8 cellular contexts compared by ENCODE assay signal in the genomic region with DNA sequence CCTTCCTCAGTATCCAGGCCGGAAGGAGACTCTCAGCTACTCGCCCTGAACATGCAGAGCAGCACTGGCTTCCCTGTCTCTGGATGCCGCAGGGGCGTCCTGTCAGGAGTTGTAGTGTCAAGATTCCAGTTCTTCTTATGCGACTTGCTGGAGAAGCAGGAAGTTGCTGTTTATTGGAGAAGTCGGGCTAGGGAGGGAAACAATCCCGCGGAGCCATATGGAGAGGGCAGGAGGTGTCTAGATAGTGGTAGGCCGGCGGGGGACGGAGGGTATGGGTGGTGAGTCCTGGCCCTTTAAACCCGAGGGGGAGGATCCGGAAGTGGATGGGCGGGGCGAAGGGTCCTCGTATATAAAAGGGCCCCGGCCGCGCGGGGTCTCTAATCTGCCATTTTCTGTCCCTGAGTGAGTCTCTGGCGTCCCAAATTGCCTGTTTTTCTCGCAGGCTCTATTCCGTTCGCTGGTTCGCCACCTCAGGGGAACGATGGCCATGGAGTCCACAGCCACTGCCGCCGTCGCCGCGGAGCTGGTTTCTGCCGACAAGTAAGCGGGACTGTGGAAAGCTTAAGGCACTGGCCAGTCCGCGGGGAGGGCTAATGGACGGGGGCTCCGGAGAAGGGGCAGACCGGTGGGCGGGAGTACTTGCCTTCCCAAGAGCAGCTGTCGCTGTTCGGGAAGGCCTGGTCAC. TPM values are rescaled to one million over a fixed set of nuclear protein-coding genes. Genes with fewer than 3 reads are reported as not detected.
A peak's percentile ranks its signal among the peaks of the same experiment; 100 is the strongest.
DNase-seq lines count a peak whose midpoint lies in the region; ATAC-seq, FAIRE-seq and TF ChIP-seq lines count a peak whose summit lies in the region.

A gene with protein sequence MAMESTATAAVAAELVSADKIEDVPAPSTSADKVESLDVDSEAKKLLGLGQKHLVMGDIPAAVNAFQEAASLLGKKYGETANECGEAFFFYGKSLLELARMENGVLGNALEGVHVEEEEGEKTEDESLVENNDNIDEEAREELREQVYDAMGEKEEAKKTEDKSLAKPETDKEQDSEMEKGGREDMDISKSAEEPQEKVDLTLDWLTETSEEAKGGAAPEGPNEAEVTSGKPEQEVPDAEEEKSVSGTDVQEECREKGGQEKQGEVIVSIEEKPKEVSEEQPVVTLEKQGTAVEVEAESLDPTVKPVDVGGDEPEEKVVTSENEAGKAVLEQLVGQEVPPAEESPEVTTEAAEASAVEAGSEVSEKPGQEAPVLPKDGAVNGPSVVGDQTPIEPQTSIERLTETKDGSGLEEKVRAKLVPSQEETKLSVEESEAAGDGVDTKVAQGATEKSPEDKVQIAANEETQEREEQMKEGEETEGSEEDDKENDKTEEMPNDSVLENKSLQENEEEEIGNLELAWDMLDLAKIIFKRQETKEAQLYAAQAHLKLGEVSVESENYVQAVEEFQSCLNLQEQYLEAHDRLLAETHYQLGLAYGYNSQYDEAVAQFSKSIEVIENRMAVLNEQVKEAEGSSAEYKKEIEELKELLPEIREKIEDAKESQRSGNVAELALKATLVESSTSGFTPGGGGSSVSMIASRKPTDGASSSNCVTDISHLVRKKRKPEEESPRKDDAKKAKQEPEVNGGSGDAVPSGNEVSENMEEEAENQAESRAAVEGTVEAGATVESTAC (plus strand): TSS at position 376 of the 685 bp plus-strand sequence. CDS start 106 bp downstream, at position 482.

- TF ChIP-seq CTCF in GM12865 (IDR thresholded peaks at IDR 0.05; ENCODE audit: insufficient read depth, low read depth, low read length, missing control alignments) (no peak), pancreas (IDR thresholded peaks at IDR 0.05) (no peak)

- H3K4me1 Mint-ChIP-seq in activated naive CD8-positive, alpha-beta T cell (ENCODE audit: low read depth), result peaks cover 25% of the 10 kb centered on the region

- H3K36me3 Mint-ChIP-seq in activated naive CD8-positive, alpha-beta T cell, result no peaks in the 10 kb centered on the region

- no peaks in the 10 kb centered on the region for H3K9me3 Mint-ChIP-seq in activated naive CD8-positive, alpha-beta T cell (ENCODE audit: low read depth)

- intact Hi-C loops in head of caudate nucleus (cut with DNase I) (loop anchor here (5.0 kb wide), 1 partner anchor 103 kb away; a partner anchor contains a TSS), pancreas (cut with DNase I) (no loop called here)

- FAIRE-seq in pancreas (lab: Jason Lieb, UNC), result no peak

- peak; percentile 90 for DNase-seq in GM12865 (ENCODE audit: low read depth)
- peak; percentile 75 for DNase-seq in NCI-H1105 (lab: John Stamatoyannopoulos, UW)
- DNase-seq in SKM-1 treated with dmso at 0.1 percent for 144 hours (lab: John Stamatoyannopoulos, UW; ENCODE audit: unreplicated experiment), result peak; percentile 57
- DNase-seq in head of caudate nucleus, result peak; percentile 87 to 97 (median 92)
- DNase-seq in pancreas, result peak; percentile 83 to 94 (median 91)

- peak within 1 kb of the TSS; percentile 99 for H3K4me3 Mint-ChIP-seq in activated naive CD8-positive, alpha-beta T cell

- H3K9me3 ChIP-seq in pancreas (no peaks in the 10 kb centered on the region), thymus (ENCODE audit: control insufficient read depth) (no peaks in the 10 kb centered on the region)

- 0% methylated on average over 34 to 40 of the region's 41 CpGs for WGBS in pancreas, 2 donors
- WGBS in thymus, result under 1% methylated on average over 40 of the region's 41 CpGs

- ATAC-seq in HG02623 (IDR thresholded peaks at IDR 0.05; ENCODE audit: unreplicated experiment), result peak; percentile 37
- ATAC-seq in pancreas, result peak; percentile 87 to 91 (median 88)

- H3K4me1 ChIP-seq in pancreas (peaks cover 0 to 17% (median 0%) of the 10 kb centered on the region in 3 donors), thymus (ENCODE audit: control insufficient read depth, insufficient read depth, low read length) (peaks cover 12% of the 10 kb centered on the region)

- H3K36me3 ChIP-seq in pancreas (no peaks in the 10 kb centered on the region), thymus (ENCODE audit: control insufficient read depth, insufficient read depth) (peaks cover 3% of the 10 kb centered on the region)

- peak within 1 kb of the TSS; percentile 99 for H3K27ac Mint-ChIP-seq in activated naive CD8-positive, alpha-beta T cell

- H3K27me3 ChIP-seq in pancreas (no peaks in the 10 kb centered on the region), thymus (ENCODE audit: control insufficient read depth, insufficient read depth) (no peaks in the 10 kb centered on the region)

- H3K4me3 ChIP-seq in GM12865 (ENCODE audit: low read depth, low read length), result peak within 1 kb of the TSS; percentile 98
- H3K4me3 ChIP-seq in pancreas, result peak within 1 kb of the TSS; percentile 87 to 99 (median 95)
- peak within 1 kb of the TSS; percentile 55 for H3K4me3 ChIP-seq in thymus (ENCODE audit: low read length)

- H3K27me3 Mint-ChIP-seq in activated naive CD8-positive, alpha-beta T cell, result no peaks in the 10 kb centered on the region

- H3K27ac ChIP-seq in pancreas, result peak within 1 kb of the TSS; percentile 79 to 92 (median 89)
- peak within 1 kb of the TSS; percentile 98 for H3K27ac ChIP-seq in thymus (ENCODE audit: low read depth)

RNA-seq across cellular contexts. Expression of the gene that starts here (rescaled TPM):
- total RNA-seq in pancreas, result 10 to 100 TPM; 14.5 to 29.5 (median 21.7) TPM
- polyA plus RNA-seq in pancreas, result 100 to 1,000 TPM in 1 of 2 donors, 10 to 100 TPM in 1; 55.6 to 113 TPM
- polyA plus RNA-seq in thymus, result 170 TPM

Comparison
In these comparisons a context has a peak if more than half of its experiments do, and no peak if none do; other contexts are left out.
1. Peak in every context shown above with its lines: DNase-seq, ATAC-seq, H3K4me3 ChIP-seq and H3K27ac ChIP-seq.